ENCODE assay signal across 9 cellular contexts in the genomic region with DNA sequence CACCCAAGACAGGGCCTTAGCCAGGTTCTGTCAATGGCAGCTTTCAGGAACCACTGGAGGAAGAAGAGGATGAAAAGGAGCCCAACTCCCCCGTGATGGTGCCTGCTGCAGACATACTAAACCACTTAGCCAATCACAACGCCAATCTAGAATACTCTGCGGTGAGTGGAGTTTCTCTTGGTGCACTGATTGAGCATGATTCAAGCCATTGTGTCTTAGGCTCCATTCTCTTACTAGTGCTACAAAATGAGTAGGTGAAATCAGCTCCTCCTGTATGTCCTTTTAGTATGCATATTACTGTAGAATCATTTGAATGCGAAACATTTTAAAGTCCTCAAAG. TPM values are rescaled to one million over a fixed set of nuclear protein-coding genes. Genes with fewer than 3 reads are reported as not detected.
DNase-seq lines count a peak whose midpoint lies in the region; ATAC-seq and TF ChIP-seq lines count a peak whose summit lies in the region.
"Had no signal": no experiment of that assay in that cellular context is flagged by ENCODE, and none has a peak within 500 bp of the region (broad histone marks: within the 10 kb centered on the region; RNA-seq: fewer than 3 reads in every experiment).

No MANE protein-coding gene starts in this region.

- no peak for DNase-seq in CD4-positive, alpha-beta T cell
- no peak for DNase-seq in activated naive CD8-positive, alpha-beta T cell treated with anti-CD3 and anti-CD28 coated beads for 36 hours
- no peak for DNase-seq in naive thymus-derived CD4-positive, alpha-beta T cell
- DNase-seq in tibial nerve (ENCODE audit: low spot score in 2 of 2): no peak

- no peak for TF ChIP-seq POLR2A in tibial nerve (IDR thresholded peaks at IDR 0.05)

- H3K4me3 Mint-ChIP-seq in CD4-positive, alpha-beta T cell: peak overlapping the region; percentile 83
- H3K4me3 Mint-ChIP-seq in activated naive CD8-positive, alpha-beta T cell treated with anti-CD3 and anti-CD28 coated beads for 36 hours: peak overlapping the region; percentile 78
- peak overlapping the region; percentile 40 to 95 (median 82) for H3K4me3 Mint-ChIP-seq in naive thymus-derived CD4-positive, alpha-beta T cell

- H3K36me3 ChIP-seq in HUES6 (ENCODE audit: control insufficient read depth, insufficient read depth, low read length) (peaks cover 55% of the 10 kb centered on the region), tibial nerve (peaks cover 3 to 44% (median 24%) of the 10 kb centered on the region in 3 donors)
- H3K36me3 ChIP-seq in naive thymus-derived CD4-positive, alpha-beta T cell (ENCODE audit: control insufficient read depth in 2 of 3, insufficient read depth in 3 of 3, low read length in 3 of 3): peaks cover 15 to 48% (median 16%) of the 10 kb centered on the region in 3 experiments

- H3K27ac Mint-ChIP-seq in CD4-positive, alpha-beta T cell: peak overlapping the region; percentile 50
- H3K27ac Mint-ChIP-seq in activated naive CD8-positive, alpha-beta T cell treated with anti-CD3 and anti-CD28 coated beads for 36 hours: peak overlapping the region; percentile 35
- H3K27ac Mint-ChIP-seq in naive thymus-derived CD4-positive, alpha-beta T cell: peak overlapping the region in 8 of 9 donors; percentile 53 to 79 (median 62)

- H3K4me1 Mint-ChIP-seq in CD4-positive, alpha-beta T cell (ENCODE audit: low read depth): peaks cover 36% of the 10 kb centered on the region
- peaks cover 39% of the 10 kb centered on the region for H3K4me1 Mint-ChIP-seq in activated naive CD8-positive, alpha-beta T cell treated with anti-CD3 and anti-CD28 coated beads for 36 hours
- peaks cover 9 to 38% (median 26%) of the 10 kb centered on the region in 7 donors for H3K4me1 Mint-ChIP-seq in naive thymus-derived CD4-positive, alpha-beta T cell

- TF ChIP-seq CTCF in CD4-positive, alpha-beta T cell (IDR thresholded peaks at IDR 0.05): no peak
- no peak for TF ChIP-seq CTCF in tibial nerve (IDR thresholded peaks at IDR 0.05)

- no peaks in the 10 kb centered on the region for H3K27me3 ChIP-seq in CD4-positive, alpha-beta T cell (ENCODE audit: control insufficient read depth, insufficient read depth, low read length)
- no peaks in the 10 kb centered on the region for H3K27me3 ChIP-seq in HUES6 (ENCODE audit: control insufficient read depth, insufficient read depth, low read length)
- no peaks in the 10 kb centered on the region for H3K27me3 ChIP-seq in naive thymus-derived CD4-positive, alpha-beta T cell (ENCODE audit: control insufficient read depth in 2 of 2, insufficient read depth in 2 of 2, low read length in 2 of 2)
- no peaks in the 10 kb centered on the region for H3K27me3 ChIP-seq in tibial nerve
- H3K27me3 ChIP-seq: ascending aorta had no signal

- no peak for ATAC-seq in CD4-positive, alpha-beta T cell (ENCODE audit: poor library complexity)
- no peak for ATAC-seq in naive thymus-derived CD4-positive, alpha-beta T cell
- ATAC-seq in GM21515 (IDR thresholded peaks at IDR 0.05; ENCODE audit: unreplicated experiment): no peak
- no peak for ATAC-seq in GM19452 (IDR thresholded peaks at IDR 0.05; ENCODE audit: unreplicated experiment)
- no peak for ATAC-seq in GM18511 (IDR thresholded peaks at IDR 0.05; ENCODE audit: unreplicated experiment)

- peaks cover 53% of the 10 kb centered on the region for H3K36me3 Mint-ChIP-seq in CD4-positive, alpha-beta T cell (ENCODE audit: low read depth)
- peaks cover 28% of the 10 kb centered on the region for H3K36me3 Mint-ChIP-seq in activated naive CD8-positive, alpha-beta T cell treated with anti-CD3 and anti-CD28 coated beads for 36 hours
- H3K36me3 Mint-ChIP-seq in naive thymus-derived CD4-positive, alpha-beta T cell: peaks cover 0 to 23% (median 9%) of the 10 kb centered on the region in 5 donors

- no peaks in the 10 kb centered on the region for H3K27me3 Mint-ChIP-seq in CD4-positive, alpha-beta T cell
- no peaks in the 10 kb centered on the region for H3K27me3 Mint-ChIP-seq in activated naive CD8-positive, alpha-beta T cell treated with anti-CD3 and anti-CD28 coated beads for 36 hours
- H3K27me3 Mint-ChIP-seq in naive thymus-derived CD4-positive, alpha-beta T cell: no peaks in the 10 kb centered on the region

- peak overlapping the region; percentile 90 for H3K4me3 ChIP-seq in HUES6 (ENCODE audit: low read depth, low read length)
- H3K4me3 ChIP-seq in naive thymus-derived CD4-positive, alpha-beta T cell (ENCODE audit: low read length): peak overlapping the region; percentile 46
- no peak overlapping the region for H3K4me3 ChIP-seq in tibial nerve

- intact Hi-C loops in CD4-positive, alpha-beta T cell (cut with DNase I, micrococcal nuclease): loop anchor here in 1 of 2 experiments (5.0 kb wide), 1 partner anchor 319 kb away; the partner anchor contains the start of gene CSNK2A2
- intact Hi-C loops in naive thymus-derived CD4-positive, alpha-beta T cell (cut with micrococcal nuclease): loop anchor here in 1 of 2 donors (10.0 kb wide), 1 partner anchor 392 kb away; the partner anchor contains the start of gene CFAP20

- no peaks in the 10 kb centered on the region for H3K9me3 ChIP-seq in CD4-positive, alpha-beta T cell (ENCODE audit: control insufficient read depth, low read length)
- H3K9me3 ChIP-seq in HUES6 (ENCODE audit: control insufficient read depth, insufficient read depth, low read depth, low read length) (no peaks in the 10 kb centered on the region), tibial nerve (no peaks in the 10 kb centered on the region)
- no peaks in the 10 kb centered on the region for H3K9me3 ChIP-seq in naive thymus-derived CD4-positive, alpha-beta T cell (ENCODE audit: control insufficient read depth in 2 of 3, low read length in 3 of 3)
- H3K9me3 ChIP-seq: ascending aorta had no signal

- POLR2A ChIA-PET in CD4-positive, alpha-beta T cell (lab: Charles Lee): interaction anchor here (0.6 kb wide), 1 partner anchor 1331 kb away, joined by 4 read pairs; the partner anchor contains the start of genes PSME3IP1 and RSPRY1
- POLR2A ChIA-PET in naive thymus-derived CD4-positive, alpha-beta T cell (lab: Charles Lee): interaction anchor here (1.0 to 1.6 kb wide), 2 partner anchors 86 to 239 kb away, joined by 3 to 4 read pairs; no protein-coding TSS in a partner anchor

- no peak for TF ChIP-seq EP300 in tibial nerve (IDR thresholded peaks at IDR 0.05)

- no peak overlapping the region for H3K27ac ChIP-seq in CD4-positive, alpha-beta T cell (ENCODE audit: low read depth, low read length)
- H3K27ac ChIP-seq in HUES6 (ENCODE audit: low read depth, low read length): no peak overlapping the region
- peak overlapping the region; percentile 58 for H3K27ac ChIP-seq in naive thymus-derived CD4-positive, alpha-beta T cell (ENCODE audit: low read depth, low read length)
- H3K27ac ChIP-seq in tibial nerve: no peak overlapping the region

- H3K9ac ChIP-seq in HUES6 (ENCODE audit: low read length): no peak overlapping the region

- 83 to 95% methylated on average over 4 of the region's 4 CpGs for WGBS in tibial nerve, 2 donors

- peaks cover 9% of the 10 kb centered on the region for H3K4me1 ChIP-seq in HUES6 (ENCODE audit: control insufficient read depth, insufficient read depth, low read length)
- peaks cover 7 to 10% of the 10 kb centered on the region in 2 donors for H3K4me1 ChIP-seq in naive thymus-derived CD4-positive, alpha-beta T cell (ENCODE audit: control insufficient read depth in 2 of 2, insufficient read depth in 2 of 2, low read length in 2 of 2)
- peaks cover 0 to 26% (median 6%) of the 10 kb centered on the region in 4 donors for H3K4me1 ChIP-seq in tibial nerve

- H3K9me3 Mint-ChIP-seq in CD4-positive, alpha-beta T cell: no peaks in the 10 kb centered on the region
- no peaks in the 10 kb centered on the region for H3K9me3 Mint-ChIP-seq in activated naive CD8-positive, alpha-beta T cell treated with anti-CD3 and anti-CD28 coated beads for 36 hours
- H3K9me3 Mint-ChIP-seq in naive thymus-derived CD4-positive, alpha-beta T cell: no peaks in the 10 kb centered on the region

- CTCF ChIA-PET in CD4-positive, alpha-beta T cell (lab: Charles Lee): no interaction called here
- CTCF ChIA-PET in naive thymus-derived CD4-positive, alpha-beta T cell (lab: Charles Lee): no interaction called here

RNA-seq across cellular contexts. Expression of gene SETD6, which starts 1.4 kb away (rescaled TPM):
- 10 to 100 TPM; 21.9 to 25.5 TPM for total RNA-seq in CD4-positive, alpha-beta T cell
- total RNA-seq in activated naive CD8-positive, alpha-beta T cell treated with anti-CD3 and anti-CD28 coated beads for 36 hours: 10 to 100 TPM; 18.7 to 20.2 TPM
- total RNA-seq in naive thymus-derived CD4-positive, alpha-beta T cell: 10 to 100 TPM; 20.7 to 41.3 (median 39.0) TPM
- 10 to 100 TPM in 1 of 2 donors, 1 to 10 TPM in 1; 9.8 to 13.3 TPM for polyA plus RNA-seq in naive thymus-derived CD4-positive, alpha-beta T cell
- total RNA-seq in tibial nerve: 10 to 100 TPM; 41.0 to 82.5 (median 45.2) TPM

RNA-seq across cellular contexts. Expression of gene NDRG4, which starts 16.8 kb away (rescaled TPM):
- total RNA-seq in CD4-positive, alpha-beta T cell: 1 to 10 TPM; 2.8 to 3.2 TPM
- total RNA-seq in activated naive CD8-positive, alpha-beta T cell treated with anti-CD3 and anti-CD28 coated beads for 36 hours: 1 to 10 TPM; 6.8 to 7.3 TPM
- total RNA-seq in naive thymus-derived CD4-positive, alpha-beta T cell: 1 to 10 TPM; 1.1 to 5.3 (median 2.7) TPM
- polyA plus RNA-seq in naive thymus-derived CD4-positive, alpha-beta T cell: 1 to 10 TPM in 1 of 2 donors, under 1 TPM in 1; 0.63 to 1.5 TPM
- 10 to 100 TPM in 1 of 4 donors, 1 to 10 TPM in 3; 3.9 to 12.6 (median 5.9) TPM for total RNA-seq in tibial nerve

Comparison
In these comparisons a context has a peak if more than half of its experiments do, and no peak if none do; other contexts are left out.
1. H3K4me3 ChIP-seq: peak in HUES6 (single experiment) and naive thymus-derived CD4-positive, alpha-beta T cell (single experiment); none in tibial nerve (0 of 4).
2. Peak in every context shown above with its lines, with median percentiles within 50 percentile points of each other: H3K27ac Mint-ChIP-seq and H3K4me3 Mint-ChIP-seq.